In genomic region chr13:98370806-98371553, GRCh38 we compare ENCODE assay signal across 13 cellular contexts.
DNase-seq lines count a peak whose midpoint lies in the region; ATAC-seq and TF ChIP-seq lines count a peak whose summit lies in the region.
"Had no signal": no experiment of that assay in that cellular context is flagged by ENCODE, and none has a peak within 500 bp of the region (broad histone marks: within the 10 kb centered on the region; RNA-seq: fewer than 3 reads in every experiment).

No MANE protein-coding gene starts in this region.

- intact Hi-C loops in mucosa of descending colon (cut with DNase I, micrococcal nuclease) (no loop called here), vagina (cut with DNase I) (no loop called here)

- TF ChIP-seq CTCF in mucosa of descending colon (IDR thresholded peaks at IDR 0.05) (no peak), vagina (IDR thresholded peaks at IDR 0.05) (no peak)

- H3K27me3 ChIP-seq in ectodermal cell (ENCODE audit: control insufficient read depth, insufficient read depth, low read length, poor library complexity, severe bottlenecking) (no peaks in the 10 kb centered on the region), vagina (no peaks in the 10 kb centered on the region)

- H3K4me3 ChIP-seq in ectodermal cell (ENCODE audit: insufficient read depth, low read depth, low read length) (no peak overlapping the region), mucosa of descending colon (no peak overlapping the region), vagina (no peak overlapping the region)
- H3K4me3 ChIP-seq: A549 had no signal

- H3K27ac ChIP-seq in ectodermal cell (ENCODE audit: insufficient read depth, low read depth, low read length, poor library complexity, severe bottlenecking) (peak overlapping the region; percentile 40), vagina (peak overlapping the region; percentile 45)
- H3K27ac ChIP-seq: A549 had no signal

- TF ChIP-seq POLR2A in vagina (IDR thresholded peaks at IDR 0.05) = no peak

- H3K4me1 ChIP-seq in ectodermal cell (ENCODE audit: control insufficient read depth, insufficient read depth, low read length) = peaks cover 5% of the 10 kb centered on the region
- no peaks in the 10 kb centered on the region for H3K4me1 ChIP-seq in mucosa of descending colon (ENCODE audit: low read depth)
- H3K4me1 ChIP-seq in vagina = peaks cover 5% of the 10 kb centered on the region
- H3K4me1 ChIP-seq: A549 had no signal

- ATAC-seq in mucosa of descending colon (peak; percentile 45), GM21717 (IDR thresholded peaks at IDR 0.05; ENCODE audit: unreplicated experiment) (no peak)
- ATAC-seq: A549; activated T-cell treated with anti-CD3 and anti-CD28 coated beads, Interleukin-2, amount 50 U/mL, for 72 hours had no signal

- 87% methylated on average over 16 of the region's 16 CpGs for WGBS in ectodermal cell, 2 experiments

- peak; percentile 42 for DNase-seq in NCI-H2171 treated with DMSO at 0.1 percent for 48 hours (lab: John Stamatoyannopoulos, UW)
- DNase-seq in NCI-H2171 (lab: John Stamatoyannopoulos, UW) = no peak
- peak in 1 of 3 donors; percentile 30 for DNase-seq in mucosa of descending colon
- peak in 1 of 2 donors; percentile 61 for DNase-seq in vagina (ENCODE audit: extremely low spot score in 2 of 2)
- DNase-seq in DMS114 treated with DMSO at 0.1 percent for 48 hours (lab: John Stamatoyannopoulos, UW; ENCODE audit: unreplicated experiment) = no peak
- no peak for DNase-seq in A172 (ENCODE audit: low spot score)
- DNase-seq: activated T-cell treated with anti-CD3 and anti-CD28 coated beads, Interleukin-2, amount 50 U/mL, for 72 hours; Kasumi-1; NK-92 treated with Interleukin-12 subunit alpha and Interleukin-12 subunit beta, amount 100 ng/mL, for 24 hours; posterior cingulate gyrus had no signal

- H3K36me3 ChIP-seq in ectodermal cell (ENCODE audit: control insufficient read depth, insufficient read depth, low read length) (no peaks in the 10 kb centered on the region), mucosa of descending colon (ENCODE audit: low read depth) (no peaks in the 10 kb centered on the region), vagina (no peaks in the 10 kb centered on the region)

- H3K9me3 ChIP-seq in ectodermal cell (ENCODE audit: control insufficient read depth, low read length) = no peaks in the 10 kb centered on the region
- H3K9me3 ChIP-seq in mucosa of descending colon = no peaks in the 10 kb centered on the region
- no peaks in the 10 kb centered on the region for H3K9me3 ChIP-seq in vagina
